Comparison of ENCODE assay signal across 10 cellular contexts in the genomic region with DNA sequence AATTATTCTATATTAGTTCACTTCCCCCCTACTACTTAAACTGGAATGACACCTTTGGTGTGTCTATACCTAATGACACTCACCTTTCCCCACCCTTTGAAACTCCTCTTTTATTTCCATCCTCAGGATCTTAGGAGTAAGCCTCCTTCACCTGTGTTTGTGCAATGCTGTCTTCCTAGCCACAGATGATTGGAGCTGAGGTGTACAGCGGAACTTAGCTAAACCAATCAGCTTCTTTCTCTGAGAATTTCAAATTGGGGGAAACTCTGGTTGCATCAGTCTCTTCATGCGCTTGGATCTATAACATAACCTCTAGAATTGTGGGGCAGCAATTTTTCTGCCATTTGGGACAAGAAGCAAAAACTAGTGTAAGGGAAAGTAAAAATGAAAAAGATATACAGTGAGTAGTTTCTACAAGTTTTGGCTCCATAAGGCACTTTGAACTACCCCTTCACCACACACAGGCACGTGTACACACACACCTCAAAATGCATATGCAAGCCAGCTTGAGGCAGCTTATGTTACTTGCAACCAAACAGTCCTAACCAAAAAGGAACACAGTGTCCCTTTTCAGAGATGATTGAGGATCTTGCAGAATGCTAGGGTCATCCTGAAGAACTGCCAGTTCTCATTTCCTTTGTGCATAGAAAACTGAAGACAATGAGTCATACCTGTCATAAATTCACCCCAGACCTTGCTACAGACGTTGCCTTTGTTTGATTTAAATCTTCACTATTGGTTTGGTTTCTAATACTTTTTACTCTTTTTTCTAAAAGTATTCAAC. TPM values are rescaled to one million over a fixed set of nuclear protein-coding genes. Genes with fewer than 3 reads are reported as not detected.
DNase-seq lines count a peak whose midpoint lies in the region; ATAC-seq, FAIRE-seq and TF ChIP-seq lines count a peak whose summit lies in the region.
"Had no signal": no experiment of that assay in that cellular context is flagged by ENCODE, and none has a peak within 500 bp of the region (broad histone marks: within the 10 kb centered on the region; RNA-seq: fewer than 3 reads in every experiment).

No MANE protein-coding gene starts in this region.

- FAIRE-seq in keratinocyte (lab: Jason Lieb, UNC), result peak; percentile 98
- FAIRE-seq: H1 had no signal

- 0 out of 2 replicates have a peak, but pooled peaks cover 3% of the 10 kb centered on the region for H3K9me3 ChIP-seq in PC-3 (ENCODE audit: low read length)
- H3K9me3 ChIP-seq in keratinocyte (ENCODE audit: control insufficient read depth, low read depth, low read length), result no peaks in the 10 kb centered on the region
- H3K9me3 ChIP-seq in BE2C, result no peaks in the 10 kb centered on the region

- H3K79me2 ChIP-seq in PC-3 (ENCODE audit: low read length) (no peaks in the 10 kb centered on the region), keratinocyte (ENCODE audit: control insufficient read depth, insufficient read depth, low read length) (no peaks in the 10 kb centered on the region)

- no peaks in the 10 kb centered on the region for H3F3A ChIP-seq in PC-3 (ENCODE audit: low read length, unreplicated experiment)

- intact Hi-C loops in PC-3 (cut with micrococcal nuclease) (no loop called here), Right ventricle myocardium inferior (cut with DNase I) (no loop called here)

- dilution Hi-C loops in keratinocyte (cut with MboI; ENCODE audit: extremely low pct_ligation_motif_present, low sequenced_read_pairs), result no loop called here

- CTCF ChIA-PET in PC-3 (lab: Charles Lee), result no interaction called here

- H3K9ac ChIP-seq in PC-3 (ENCODE audit: low read length) (no peak overlapping the region), keratinocyte (ENCODE audit: control insufficient read depth, extremely low read depth, insufficient read depth, low read length) (no peak overlapping the region)

- H3K4me1 ChIP-seq in PC-3 (ENCODE audit: insufficient read depth, low read length) (peaks cover 17% of the 10 kb centered on the region), keratinocyte (ENCODE audit: control insufficient read depth, extremely low read depth, insufficient read depth, low read length) (peaks cover 18% of the 10 kb centered on the region), BE2C (no peaks in the 10 kb centered on the region)

- H3K27ac ChIP-seq in PC-3 (ENCODE audit: low read length), result peak overlapping the region; percentile 52
- peak overlapping the region; percentile 33 for H3K27ac ChIP-seq in keratinocyte (ENCODE audit: control insufficient read depth, insufficient read depth, low read length)
- H3K27ac ChIP-seq: cardiac muscle cell had no signal

- no TSS peak for BruUV-seq in PC-3 (replicated peaks; lab: Mats Ljungman, UMichigan)

- H3K36me3 ChIP-seq in PC-3 (ENCODE audit: low read depth, low read length) (no peaks in the 10 kb centered on the region), keratinocyte (ENCODE audit: control insufficient read depth in 2 of 2, extremely low read depth in 1 of 2, insufficient read depth in 2 of 2, low read length in 2 of 2) (no peaks in the 10 kb centered on the region), BE2C (no peaks in the 10 kb centered on the region)
- H3K36me3 ChIP-seq: cardiac muscle cell had no signal

- TF ChIP-seq CTCF in PC-3 (conservative IDR thresholded peaks at IDR 0.05; ENCODE audit: low read depth, low read length) (no peak), keratinocyte (optimal IDR thresholded peaks at IDR 0.05 in 1 of 3, IDR thresholded peaks at IDR 0.05 in 1 of 3, conservative IDR thresholded peaks at IDR 0.05 in 1 of 3; ENCODE audit: extremely low read depth in 1 of 3, insufficient read depth in 2 of 3, low read length in 3 of 3) (no peak), BE2C (IDR thresholded peaks at IDR 0.05; ENCODE audit: low read depth, low read length) (no peak)

- POLR2A ChIA-PET in PC-3 (lab: Charles Lee; ENCODE audit: unreplicated experiment), result interaction anchor here (0.6 kb wide), 1 partner anchor 14 kb away, joined by 3 read pairs; no protein-coding TSS in a partner anchor

- no peaks in the 10 kb centered on the region for H3K27me3 ChIP-seq in PC-3 (ENCODE audit: low read length)
- no peaks in the 10 kb centered on the region for H3K27me3 ChIP-seq in keratinocyte (ENCODE audit: control insufficient read depth, extremely low read depth, insufficient read depth, low read length)
- no peaks in the 10 kb centered on the region for H3K27me3 ChIP-seq in BE2C
- H3K27me3 ChIP-seq: cardiac muscle cell had no signal

- H2AFZ ChIP-seq in PC-3 (ENCODE audit: low read length) (no peak overlapping the region), keratinocyte (ENCODE audit: control insufficient read depth, low read length) (no peak overlapping the region)

- H3K9me1 ChIP-seq in keratinocyte (ENCODE audit: control insufficient read depth, extremely low read depth, insufficient read depth, low read length), result no peaks in the 10 kb centered on the region

- H4K20me1 ChIP-seq in PC-3 (ENCODE audit: low read length) (no peaks in the 10 kb centered on the region), keratinocyte (ENCODE audit: control insufficient read depth, extremely low read depth, insufficient read depth, low read length) (no peaks in the 10 kb centered on the region)

- H3K4me3 ChIP-seq in PC-3 (ENCODE audit: low read length), result no peak overlapping the region
- H3K4me3 ChIP-seq in keratinocyte (ENCODE audit: control insufficient read depth in 2 of 3, extremely low read depth in 1 of 3, insufficient read depth in 2 of 3, low read depth in 1 of 3, low read length in 3 of 3), result no peak overlapping the region
- no peak overlapping the region for H3K4me3 ChIP-seq in BE2C (ENCODE audit: low read depth, low read length)
- H3K4me3 ChIP-seq: cardiac muscle cell had no signal

- H3K4me2 ChIP-seq in PC-3 (ENCODE audit: low read length), result peak overlapping the region; percentile 27
- H3K4me2 ChIP-seq in keratinocyte (ENCODE audit: control insufficient read depth, extremely low read depth, insufficient read depth, low read depth, low read length), result peak overlapping the region; percentile 40

- peak; percentile 77 for ATAC-seq in GM18498 (IDR thresholded peaks at IDR 0.05; ENCODE audit: unreplicated experiment)
- ATAC-seq in HG02623 (IDR thresholded peaks at IDR 0.05; ENCODE audit: unreplicated experiment), result peak; percentile 70
- peak; percentile 96 for ATAC-seq in PC-3
- ATAC-seq in Right ventricle myocardium inferior, result no peak

- peak; percentile 87 for DNase-seq in PC-3
- peak; percentile 44 for DNase-seq in keratinocyte (ENCODE audit: low read depth, low spot score)
- DNase-seq in NCI-H526 (lab: John Stamatoyannopoulos, UW), result no peak
- DNase-seq in activated T-cell treated with anti-CD3 and anti-CD28 coated beads, Interleukin-2, amount 50 U/mL, for 48 hours, result no peak
- DNase-seq in Right ventricle myocardium inferior (ENCODE audit: missing footprints), result no peak
- no peak for DNase-seq in BE2C

- no peaks in the 10 kb centered on the region for H3K9me2 ChIP-seq in PC-3 (replicated peaks; ENCODE audit: low read length)

RNA-seq across cellular contexts. Expression of a gene that starts 36.0 kb away (rescaled TPM):
- total RNA-seq in PC-3 (2014; rRNA removed), result 15.3 and 15.6 TPM in 2 replicates
- polyA plus RNA-seq in keratinocyte, result 11.8 to 13.5 TPM (median 13.1 TPM) in 3 replicates
- 14.2 TPM for polyA plus RNA-seq in keratinocyte (2011; ENCODE audit: low read depth)
- polyA plus RNA-seq in keratinocyte (2011; cell fraction: cytosol; rRNA removed), result 11.7 and 13.0 TPM in 2 replicates
- polyA plus RNA-seq in keratinocyte (2011; cell fraction: nucleus; rRNA removed), result 13.7 and 14.7 TPM in 2 replicates
- polyA plus RNA-seq in keratinocyte (2012; ENCODE audit: low replicate concordance), result 10.1 and 11.0 TPM in 2 replicates
- polyA minus RNA-seq in keratinocyte, result 14.4 to 31.0 TPM (median 22.1 TPM) in 3 replicates
- 35.9 TPM for polyA minus RNA-seq in keratinocyte (2011; cell fraction: cytosol; rRNA and poly(A)+ RNA removed)
- polyA minus RNA-seq in keratinocyte (2011; cell fraction: nucleus; rRNA and poly(A)+ RNA removed), result 11.8 and 21.3 TPM in 2 replicates
- total RNA-seq in Right ventricle myocardium inferior, result 1.7 TPM
- 9.7 TPM for polyA plus RNA-seq in BE2C (2012; ENCODE audit: insufficient read depth, insufficient read length, low read depth)

Comparison
In these comparisons a context has a peak if more than half of its experiments do, and no peak if none do; other contexts are left out.
1. DNase-seq: peak in PC-3 (single experiment) and keratinocyte (single experiment); none in NCI-H526 (0 of 2), activated T-cell treated with anti-CD3 and anti-CD28 coated beads, Interleukin-2, amount 50 U/mL, for 48 hours (0 of 2), Right ventricle myocardium inferior (single experiment) and BE2C (single experiment).